1 cellular context compared by ENCODE assay signal in the genomic region with DNA sequence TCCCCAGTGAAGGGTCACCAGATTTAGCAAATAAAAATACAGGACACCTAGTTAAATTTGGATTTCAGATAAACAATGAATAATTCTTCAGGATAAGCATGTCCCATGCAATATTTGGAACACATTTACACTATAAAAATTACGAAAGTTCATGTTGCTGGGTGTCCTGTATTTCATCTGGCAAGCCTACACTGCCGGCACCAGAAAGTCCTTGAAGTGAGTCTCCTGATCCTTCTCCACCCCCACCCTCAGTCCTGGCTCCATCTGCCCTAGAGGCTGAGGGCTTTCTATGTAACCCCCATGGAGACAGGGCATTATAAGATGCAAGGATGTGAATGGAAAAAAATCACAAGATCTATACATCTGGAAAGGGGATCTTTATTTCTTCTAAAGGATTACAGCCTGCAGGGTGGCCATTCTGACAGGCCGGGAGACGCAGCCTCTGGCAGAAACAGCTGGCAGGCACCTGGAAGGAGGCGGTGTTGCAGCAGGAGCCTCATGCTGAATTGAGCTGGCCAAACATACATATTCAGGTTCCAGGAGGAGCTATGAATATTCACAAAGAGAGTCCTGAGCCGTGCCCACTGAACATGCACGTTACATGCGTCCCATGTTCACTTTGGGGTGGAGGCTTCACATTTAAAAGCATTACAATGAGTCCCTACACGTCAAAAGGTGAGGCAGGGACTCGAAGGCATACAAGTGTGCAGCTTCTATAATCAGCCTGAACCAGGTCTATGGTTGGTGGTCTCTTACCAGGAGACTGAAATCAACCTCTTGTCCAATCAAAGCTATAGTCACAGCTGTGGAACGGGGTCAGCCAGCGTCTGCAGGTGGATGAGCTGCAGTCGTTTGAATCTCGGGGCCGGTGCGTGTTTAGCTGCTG.
TF ChIP-seq lines count a peak whose summit lies in the region.

No MANE protein-coding gene starts in this region.

TF ChIP-seq in IMR-90, 13 proteins besides CTCF, POLR2A, EP300 and RAD21 (continued from another document):
- TF ChIP-seq SMC3 (IDR thresholded peaks at IDR 0.05; ENCODE audit: low read depth, low read length): no peak
- TF ChIP-seq MXI1 (IDR thresholded peaks at IDR 0.05; ENCODE audit: borderline replicate concordance, low read depth, low read length): no peak
